18 cellular contexts compared by ENCODE assay signal in genomic region chr11:129917231-129917630, GRCh38. TPM values are rescaled to one million over a fixed set of nuclear protein-coding genes. Genes with fewer than 3 reads are reported as not detected.
DNase-seq lines count a peak whose midpoint lies in the region; ATAC-seq and TF ChIP-seq lines count a peak whose summit lies in the region.
"Had no signal": no experiment of that assay in that cellular context is flagged by ENCODE, and none has a peak within 500 bp of the region (broad histone marks: within the 10 kb centered on the region; RNA-seq: fewer than 3 reads in every experiment).

No MANE protein-coding gene starts in this region.

- no peaks in the 10 kb centered on the region for H3K79me1 ChIP-seq in IMR-90 (ENCODE audit: low read depth in 1 of 2, low read length in 2 of 2)

- TF ChIP-seq CTCF in IMR-90 (conservative IDR thresholded peaks at IDR 0.05; ENCODE audit: low read depth, low read length) (no peak), vagina (IDR thresholded peaks at IDR 0.05) (no peak)

- H3K27ac ChIP-seq in IMR-90 (ENCODE audit: insufficient read depth, low read length) = no peak overlapping the region
- H3K27ac ChIP-seq in vagina = no peak overlapping the region
- H3K27ac ChIP-seq: C4-2B had no signal

- H2BK15ac ChIP-seq in IMR-90 (ENCODE audit: low read depth, low read length) = no peak overlapping the region

- in situ Hi-C loops in IMR-90 (cut with MboI; ENCODE audit: low sequenced_read_pairs) = no loop called here

- H2AK5ac ChIP-seq in IMR-90 (ENCODE audit: low read depth, low read length) = no peak overlapping the region

- WGBS in IMR-90 (ENCODE audit: extremely low coverage in 2 of 2, insufficient read length in 1 of 2), 2 experiments = no CpG with 5 or more reads among the region's 2 CpGs

- H3K9me3 ChIP-seq in IMR-90 (ENCODE audit: control insufficient read depth, insufficient read depth, low read length) (no peaks in the 10 kb centered on the region), vagina (no peaks in the 10 kb centered on the region)

- dilution Hi-C loops in IMR-90 (cut with HindIII; ENCODE audit: low sequenced_read_pairs, unreplicated experiment) = no loop called here

- CTCF ChIA-PET in IMR-90 (lab: Yijun Ruan, JAX) = interaction anchor here (1.0 to 1.4 kb wide), 2 partner anchors 201 to 215 kb away, joined by 3 to 5 read pairs; no protein-coding TSS in a partner anchor

- no peak overlapping the region for H3K4me3 ChIP-seq in IMR-90 (ENCODE audit: insufficient read depth, low read depth, low read length)
- H3K4me3 ChIP-seq in vagina = no peak overlapping the region

- H4K20me1 ChIP-seq in IMR-90 (ENCODE audit: insufficient read depth, low read length) = no peaks in the 10 kb centered on the region

- DNase-seq in IMR-90 (peak; percentile 39), astrocyte of the hippocampus (ENCODE audit: low read depth, low spot score) (peak; percentile 78), glomerular visceral epithelial cell (ENCODE audit: extremely low spot score) (peak; percentile 25), HuH-7 (ENCODE audit: low spot score) (no peak), NCI-H1436 (lab: John Stamatoyannopoulos, UW) (no peak), HPDE6-E6E7 (ENCODE audit: extremely low spot score) (no peak), vagina (ENCODE audit: extremely low spot score in 2 of 2) (no peak)
- DNase-seq: COR-L47; DMS153; HCEC 1CT; NCI-H1048; NCI-H1694; NCI-H2107; NCI-H226; NCI-H526; NK-92 treated with Interleukin-12 subunit alpha and Interleukin-12 subunit beta, amount 100 ng/mL, for 24 hours had no signal

- TF ChIP-seq POLR2A in IMR-90 (IDR thresholded peaks at IDR 0.05; ENCODE audit: low read depth, low read length) (no peak), vagina (IDR thresholded peaks at IDR 0.05) (no peak)

- no peak overlapping the region for H2AFZ ChIP-seq in IMR-90 (replicated peaks; ENCODE audit: low read length, poor library complexity)

- H2BK5ac ChIP-seq in IMR-90 (ENCODE audit: low read depth, low read length, poor library complexity, severe bottlenecking) = no peak overlapping the region

- no peak for TF ChIP-seq RAD21 in IMR-90 (IDR thresholded peaks at IDR 0.05; ENCODE audit: low read length)

- H3K14ac ChIP-seq in IMR-90 (replicated peaks; ENCODE audit: low read depth, low read length) = no peak overlapping the region

- H2BK120ac ChIP-seq in IMR-90 (ENCODE audit: low read depth, low read length) = no peak overlapping the region

- no peaks in the 10 kb centered on the region for H3K27me3 ChIP-seq in IMR-90 (ENCODE audit: control insufficient read depth, insufficient read depth, low read length)
- no peaks in the 10 kb centered on the region for H3K27me3 ChIP-seq in vagina

- H3K4me1 ChIP-seq in IMR-90 (ENCODE audit: control insufficient read depth, insufficient read depth, low read length) = no peaks in the 10 kb centered on the region
- no peaks in the 10 kb centered on the region for H3K4me1 ChIP-seq in vagina

- no peak overlapping the region for H3K18ac ChIP-seq in IMR-90 (ENCODE audit: low read depth, low read length)

- H3K9me1 ChIP-seq in IMR-90 (ENCODE audit: insufficient read depth, low read length) = no peaks in the 10 kb centered on the region; the same call in 1 of the 2 replicates

- no peak for ATAC-seq in IMR-90 (ENCODE audit: low read depth)
- ATAC-seq: SK-N-SH treated with all-trans-retinoic acid at 6 μM for 48 hours had no signal

- H3K23ac ChIP-seq in IMR-90 (ENCODE audit: low read depth, low read length) = no peak overlapping the region

- H4K8ac ChIP-seq in IMR-90 (ENCODE audit: low read depth in 2 of 2, low read length in 2 of 2) = no peak overlapping the region

- H3K4ac ChIP-seq in IMR-90 (ENCODE audit: low read depth, low read length) = no peak overlapping the region

- H3K4me2 ChIP-seq in IMR-90 (ENCODE audit: low read depth, low read length) = no peak overlapping the region

- H3K56ac ChIP-seq in IMR-90 (ENCODE audit: extremely low read depth, insufficient read depth, low read length) = no peak overlapping the region

- H2BK20ac ChIP-seq in IMR-90 (ENCODE audit: low read depth, low read length) = no peak overlapping the region

- no TSS peak for BruUV-seq in IMR-90 (replicated peaks; lab: Mats Ljungman, UMichigan)

- H2AK9ac ChIP-seq in IMR-90 (replicated peaks; ENCODE audit: low read depth, low read length, poor library complexity) = no peak overlapping the region

- no peak overlapping the region for H3K9ac ChIP-seq in IMR-90 (ENCODE audit: low read depth, low read length)

- H3K36me3 ChIP-seq in IMR-90 (ENCODE audit: control insufficient read depth, insufficient read depth, low read length) (peaks cover 19% of the 10 kb centered on the region), vagina (peaks cover 0 to 33% of the 10 kb centered on the region in 2 donors)

- intact Hi-C loops in IMR-90 (cut with micrococcal nuclease) (no loop called here), vagina (cut with DNase I) (no loop called here)

- no peak overlapping the region for H4K91ac ChIP-seq in IMR-90 (ENCODE audit: insufficient read depth, low read depth, low read length)

- no peak overlapping the region for H4K5ac ChIP-seq in IMR-90 (ENCODE audit: low read depth, low read length)

- POLR2A ChIA-PET in IMR-90 (lab: Charles Lee; ENCODE audit: unreplicated experiment) = no interaction called here

TF ChIP-seq in IMR-90, 13 proteins besides CTCF, POLR2A, EP300 and RAD21:
- TF ChIP-seq NFE2L2 (IDR thresholded peaks at IDR 0.05; ENCODE audit: low read depth, low read length) (no peak), BHLHE40 (IDR thresholded peaks at IDR 0.05; ENCODE audit: low read depth, low read length) (no peak), RFX5 (IDR thresholded peaks at IDR 0.05; ENCODE audit: low read depth, low read length) (no peak), CHD1 (IDR thresholded peaks at IDR 0.05; ENCODE audit: low read depth, low read length) (no peak), ELK1 (IDR thresholded peaks at IDR 0.05; ENCODE audit: borderline replicate concordance, low read depth, low read length) (no peak), RCOR1 (IDR thresholded peaks at IDR 0.05; ENCODE audit: insufficient replicate concordance, low read length) (no peak), MAZ (IDR thresholded peaks at IDR 0.05; ENCODE audit: borderline replicate concordance, low read depth, low read length) (no peak), MXI1 (IDR thresholded peaks at IDR 0.05; ENCODE audit: borderline replicate concordance, low read depth, low read length) (no peak), USF2 (IDR thresholded peaks at IDR 0.05; ENCODE audit: low read depth, low read length) (no peak), SMC3 (IDR thresholded peaks at IDR 0.05; ENCODE audit: low read depth, low read length) (no peak), CEBPB (IDR thresholded peaks at IDR 0.05; ENCODE audit: low read depth, low read length) (no peak), FOS (IDR thresholded peaks at IDR 0.05; ENCODE audit: low read depth, low read length) (no peak), MAFK (IDR thresholded peaks at IDR 0.05; ENCODE audit: low read depth, low read length) (no peak)

RNA-seq across cellular contexts. Expression of gene NFRKB, which starts 21.9 kb away (rescaled TPM):
- total RNA-seq in IMR-90 (2012; rRNA removed) = 21.9 and 28.9 TPM in 2 replicates
- 15.1 and 15.2 TPM in 2 replicates for polyA plus RNA-seq in IMR-90 (2012; rRNA removed)
- 9.5 and 11.9 TPM in 2 replicates for polyA plus RNA-seq in IMR-90 (2012; cell fraction: cytosol; rRNA removed)
- 55.9 and 61.2 TPM in 2 replicates for polyA plus RNA-seq in IMR-90 (2012; cell fraction: nucleus; rRNA removed; ENCODE audit: low replicate concordance)
- total RNA-seq in vagina = 66.3 TPM

Comparison
In these comparisons a context has a peak if more than half of its experiments do, and no peak if none do; other contexts are left out.
1. DNase-seq: peak in IMR-90 (single experiment), astrocyte of the hippocampus (single experiment) and glomerular visceral epithelial cell (single experiment); none in HuH-7 (single experiment), NCI-H1436 (single experiment), HPDE6-E6E7 (single experiment) and vagina (0 of 2).